2 cellular contexts compared by ENCODE assay signal in the genomic region with DNA sequence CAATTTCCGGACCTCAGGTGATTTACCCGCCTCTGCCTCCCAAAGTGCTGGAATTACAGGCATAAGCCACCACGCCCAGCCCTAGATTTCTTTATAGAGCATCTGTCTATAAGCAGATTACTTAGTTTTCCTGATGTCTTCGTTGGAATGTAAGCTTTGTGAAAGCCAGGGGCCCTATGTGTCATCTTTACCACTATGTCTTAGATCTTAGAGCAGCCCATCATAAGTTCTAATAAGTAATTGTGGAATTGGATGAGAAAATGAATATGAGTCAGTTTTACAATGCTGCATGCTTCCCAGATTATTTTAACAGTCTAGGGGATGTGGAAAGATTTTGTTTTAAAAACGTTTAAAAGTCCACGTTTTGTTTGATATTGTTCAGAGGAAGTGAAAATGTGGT.
TF ChIP-seq lines count a peak whose summit lies in the region.

No MANE protein-coding gene starts in this region.

TF ChIP-seq in IMR-90, 13 proteins besides CTCF, POLR2A, EP300 and RAD21:
- 0 out of 2 replicates have a peak, but pooled peaks have one; percentile 12 for TF ChIP-seq CEBPB (IDR thresholded peaks at IDR 0.05; ENCODE audit: low read depth, low read length)
- TF ChIP-seq RFX5 (IDR thresholded peaks at IDR 0.05; ENCODE audit: low read depth, low read length) = no peak
- no peak for TF ChIP-seq MAFK (IDR thresholded peaks at IDR 0.05; ENCODE audit: low read depth, low read length)
TF ChIP-seq in IMR-90: peak in this region for 1.

TF ChIP-seq in GM23338, 12 proteins besides CTCF, POLR2A, EP300 and RAD21:
- TF ChIP-seq POLR2AphosphoS5 (IDR thresholded peaks at IDR 0.05; ENCODE audit: low read depth) (no peak), EZH2 (IDR thresholded peaks at IDR 0.05; ENCODE audit: low read depth, unreplicated experiment) (no peak), ZNF114 (CRISPR knock-in tag; IDR thresholded peaks at IDR 0.05) (no peak), NANOG (IDR thresholded peaks at IDR 0.05; ENCODE audit: borderline replicate concordance) (no peak), CREB1 (CRISPR knock-in tag; IDR thresholded peaks at IDR 0.05; ENCODE audit: low read depth) (no peak), JUNB (IDR thresholded peaks at IDR 0.05; ENCODE audit: unreplicated experiment) (no peak), ETS1 (IDR thresholded peaks at IDR 0.05) (no peak), ZNF331 (CRISPR knock-in tag; IDR thresholded peaks at IDR 0.05; ENCODE audit: low read depth) (no peak), EZH2phosphoT487 (IDR thresholded peaks at IDR 0.05; ENCODE audit: unreplicated experiment) (no peak), STAT1 (IDR thresholded peaks at IDR 0.05; ENCODE audit: unreplicated experiment) (no peak)
- TF ChIP-seq, protein P1, sequence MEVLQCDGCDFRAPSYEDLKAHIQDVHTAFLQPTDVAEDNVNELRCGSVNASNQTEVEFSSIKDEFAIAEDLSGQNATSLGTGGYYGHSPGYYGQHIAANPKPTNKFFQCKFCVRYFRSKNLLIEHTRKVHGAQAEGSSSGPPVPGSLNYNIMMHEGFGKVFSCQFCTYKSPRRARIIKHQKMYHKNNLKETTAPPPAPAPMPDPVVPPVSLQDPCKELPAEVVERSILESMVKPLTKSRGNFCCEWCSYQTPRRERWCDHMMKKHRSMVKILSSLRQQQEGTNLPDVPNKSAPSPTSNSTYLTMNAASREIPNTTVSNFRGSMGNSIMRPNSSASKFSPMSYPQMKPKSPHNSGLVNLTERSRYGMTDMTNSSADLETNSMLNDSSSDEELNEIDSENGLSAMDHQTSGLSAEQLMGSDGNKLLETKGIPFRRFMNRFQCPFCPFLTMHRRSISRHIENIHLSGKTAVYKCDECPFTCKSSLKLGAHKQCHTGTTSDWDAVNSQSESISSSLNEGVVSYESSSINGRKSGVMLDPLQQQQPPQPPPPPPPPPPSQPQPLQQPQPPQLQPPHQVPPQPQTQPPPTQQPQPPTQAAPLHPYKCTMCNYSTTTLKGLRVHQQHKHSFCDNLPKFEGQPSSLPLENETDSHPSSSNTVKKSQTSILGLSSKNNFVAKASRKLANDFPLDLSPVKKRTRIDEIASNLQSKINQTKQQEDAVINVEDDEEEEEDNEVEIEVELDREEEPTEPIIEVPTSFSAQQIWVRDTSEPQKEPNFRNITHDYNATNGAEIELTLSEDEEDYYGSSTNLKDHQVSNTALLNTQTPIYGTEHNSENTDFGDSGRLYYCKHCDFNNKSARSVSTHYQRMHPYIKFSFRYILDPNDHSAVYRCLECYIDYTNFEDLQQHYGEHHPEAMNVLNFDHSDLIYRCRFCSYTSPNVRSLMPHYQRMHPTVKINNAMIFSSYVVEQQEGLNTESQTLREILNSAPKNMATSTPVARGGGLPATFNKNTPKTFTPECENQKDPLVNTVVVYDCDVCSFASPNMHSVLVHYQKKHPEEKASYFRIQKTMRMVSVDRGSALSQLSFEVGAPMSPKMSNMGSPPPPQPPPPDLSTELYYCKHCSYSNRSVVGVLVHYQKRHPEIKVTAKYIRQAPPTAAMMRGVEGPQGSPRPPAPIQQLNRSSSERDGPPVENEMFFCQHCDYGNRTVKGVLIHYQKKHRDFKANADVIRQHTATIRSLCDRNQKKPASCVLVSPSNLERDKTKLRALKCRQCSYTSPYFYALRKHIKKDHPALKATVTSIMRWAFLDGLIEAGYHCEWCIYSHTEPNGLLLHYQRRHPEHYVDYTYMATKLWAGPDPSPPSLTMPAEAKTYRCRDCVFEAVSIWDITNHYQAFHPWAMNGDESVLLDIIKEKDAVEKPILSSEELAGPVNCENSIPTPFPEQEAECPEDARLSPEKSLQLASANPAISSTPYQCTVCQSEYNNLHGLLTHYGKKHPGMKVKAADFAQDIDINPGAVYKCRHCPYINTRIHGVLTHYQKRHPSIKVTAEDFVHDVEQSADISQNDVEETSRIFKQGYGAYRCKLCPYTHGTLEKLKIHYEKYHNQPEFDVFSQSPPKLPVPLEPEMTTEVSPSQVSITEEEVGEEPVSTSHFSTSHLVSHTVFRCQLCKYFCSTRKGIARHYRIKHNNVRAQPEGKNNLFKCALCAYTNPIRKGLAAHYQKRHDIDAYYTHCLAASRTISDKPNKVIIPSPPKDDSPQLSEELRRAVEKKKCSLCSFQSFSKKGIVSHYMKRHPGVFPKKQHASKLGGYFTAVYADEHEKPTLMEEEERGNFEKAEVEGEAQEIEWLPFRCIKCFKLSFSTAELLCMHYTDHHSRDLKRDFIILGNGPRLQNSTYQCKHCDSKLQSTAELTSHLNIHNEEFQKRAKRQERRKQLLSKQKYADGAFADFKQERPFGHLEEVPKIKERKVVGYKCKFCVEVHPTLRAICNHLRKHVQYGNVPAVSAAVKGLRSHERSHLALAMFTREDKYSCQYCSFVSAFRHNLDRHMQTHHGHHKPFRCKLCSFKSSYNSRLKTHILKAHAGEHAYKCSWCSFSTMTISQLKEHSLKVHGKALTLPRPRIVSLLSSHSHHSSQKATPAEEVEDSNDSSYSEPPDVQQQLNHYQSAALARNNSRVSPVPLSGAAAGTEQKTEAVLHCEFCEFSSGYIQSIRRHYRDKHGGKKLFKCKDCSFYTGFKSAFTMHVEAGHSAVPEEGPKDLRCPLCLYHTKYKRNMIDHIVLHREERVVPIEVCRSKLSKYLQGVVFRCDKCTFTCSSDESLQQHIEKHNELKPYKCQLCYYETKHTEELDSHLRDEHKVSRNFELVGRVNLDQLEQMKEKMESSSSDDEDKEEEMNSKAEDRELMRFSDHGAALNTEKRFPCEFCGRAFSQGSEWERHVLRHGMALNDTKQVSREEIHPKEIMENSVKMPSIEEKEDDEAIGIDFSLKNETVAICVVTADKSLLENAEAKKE (CRISPR knock-in tag; IDR thresholded peaks at IDR 0.05) = no peak
- TF ChIP-seq, protein P2, sequence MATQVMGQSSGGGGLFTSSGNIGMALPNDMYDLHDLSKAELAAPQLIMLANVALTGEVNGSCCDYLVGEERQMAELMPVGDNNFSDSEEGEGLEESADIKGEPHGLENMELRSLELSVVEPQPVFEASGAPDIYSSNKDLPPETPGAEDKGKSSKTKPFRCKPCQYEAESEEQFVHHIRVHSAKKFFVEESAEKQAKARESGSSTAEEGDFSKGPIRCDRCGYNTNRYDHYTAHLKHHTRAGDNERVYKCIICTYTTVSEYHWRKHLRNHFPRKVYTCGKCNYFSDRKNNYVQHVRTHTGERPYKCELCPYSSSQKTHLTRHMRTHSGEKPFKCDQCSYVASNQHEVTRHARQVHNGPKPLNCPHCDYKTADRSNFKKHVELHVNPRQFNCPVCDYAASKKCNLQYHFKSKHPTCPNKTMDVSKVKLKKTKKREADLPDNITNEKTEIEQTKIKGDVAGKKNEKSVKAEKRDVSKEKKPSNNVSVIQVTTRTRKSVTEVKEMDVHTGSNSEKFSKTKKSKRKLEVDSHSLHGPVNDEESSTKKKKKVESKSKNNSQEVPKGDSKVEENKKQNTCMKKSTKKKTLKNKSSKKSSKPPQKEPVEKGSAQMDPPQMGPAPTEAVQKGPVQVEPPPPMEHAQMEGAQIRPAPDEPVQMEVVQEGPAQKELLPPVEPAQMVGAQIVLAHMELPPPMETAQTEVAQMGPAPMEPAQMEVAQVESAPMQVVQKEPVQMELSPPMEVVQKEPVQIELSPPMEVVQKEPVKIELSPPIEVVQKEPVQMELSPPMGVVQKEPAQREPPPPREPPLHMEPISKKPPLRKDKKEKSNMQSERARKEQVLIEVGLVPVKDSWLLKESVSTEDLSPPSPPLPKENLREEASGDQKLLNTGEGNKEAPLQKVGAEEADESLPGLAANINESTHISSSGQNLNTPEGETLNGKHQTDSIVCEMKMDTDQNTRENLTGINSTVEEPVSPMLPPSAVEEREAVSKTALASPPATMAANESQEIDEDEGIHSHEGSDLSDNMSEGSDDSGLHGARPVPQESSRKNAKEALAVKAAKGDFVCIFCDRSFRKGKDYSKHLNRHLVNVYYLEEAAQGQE (IDR thresholded peaks at IDR 0.05; ENCODE audit: unreplicated experiment) = no peak
TF ChIP-seq in GM23338: peak in this region for 0.
